In the genomic region with DNA sequence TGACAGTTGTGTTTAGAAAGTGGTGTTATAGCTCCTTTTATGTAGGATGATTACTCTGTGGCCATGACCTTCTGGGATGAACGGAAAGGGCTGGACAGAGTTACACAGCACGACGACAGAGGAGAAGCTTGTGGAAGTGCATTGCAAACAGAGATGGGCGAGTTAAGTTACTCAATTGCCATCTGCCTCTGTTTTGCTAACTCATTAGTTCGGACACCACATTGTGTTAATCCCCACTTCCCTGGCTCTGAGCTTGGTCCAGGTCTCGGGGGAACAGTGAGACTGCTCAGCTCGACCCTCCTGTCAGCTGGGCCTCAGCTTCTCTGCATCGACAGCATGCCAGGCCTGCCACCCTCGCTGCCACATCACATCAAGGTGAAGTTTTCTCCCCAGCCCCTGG, we compare ENCODE assay signal across 10 cellular contexts.
A peak's percentile ranks its signal among the peaks of the same experiment; 100 is the strongest.
DNase-seq lines count a peak whose midpoint lies in the region; ATAC-seq and TF ChIP-seq lines count a peak whose summit lies in the region.
"Had no signal": no experiment of that assay in that cellular context is flagged by ENCODE, and none has a peak within 500 bp of the region (broad histone marks: within the 10 kb centered on the region; RNA-seq: fewer than 3 reads in every experiment).

No MANE protein-coding gene starts in this region.

- H3K27ac ChIP-seq in right cardiac atrium (ENCODE audit: low read length), result no peak overlapping the region

- WGBS in right cardiac atrium, result 69% methylated on average over 9 of the region's 9 CpGs

- ATAC-seq in right cardiac atrium (peak; percentile 28 to 48), sciatic nerve (peak; percentile 41), GM18858 (IDR thresholded peaks at IDR 0.05; ENCODE audit: unreplicated experiment) (no peak)
- ATAC-seq: WTC11 had no signal

- peaks cover 0 to 2% (median 0%) of the 10 kb centered on the region in 3 donors for H3K27me3 Mint-ChIP-seq in CD14-positive monocyte (ENCODE audit: low read depth in 3 of 3)

- TF ChIP-seq CTCF in CD14-positive monocyte (IDR thresholded peaks at IDR 0.05), result no peak

- H3K4me3 Mint-ChIP-seq in CD14-positive monocyte, result peak overlapping the region; percentile 54 to 70
- H3K4me3 Mint-ChIP-seq: WTC11 had no signal

- H3K9me3 ChIP-seq in right cardiac atrium (ENCODE audit: control insufficient read depth, low read length), result no peaks in the 10 kb centered on the region

- H3K27ac Mint-ChIP-seq in CD14-positive monocyte, result peak overlapping the region; percentile 93 to 97 (median 96)
- H3K27ac Mint-ChIP-seq: WTC11 had no signal

- no peaks in the 10 kb centered on the region for H3K9me3 Mint-ChIP-seq in CD14-positive monocyte

- peaks cover 3 to 6% of the 10 kb centered on the region in 2 donors for H3K36me3 Mint-ChIP-seq in CD14-positive monocyte
- H3K36me3 Mint-ChIP-seq: WTC11 had no signal

- H3K27me3 ChIP-seq in right cardiac atrium (ENCODE audit: control insufficient read depth, insufficient read depth), result no peaks in the 10 kb centered on the region

- intact Hi-C loops in CD14-positive monocyte (cut with micrococcal nuclease), result no loop called here
- intact Hi-C loops in right cardiac atrium (cut with DNase I), result no loop called here
- intact Hi-C loops in sciatic nerve (cut with DNase I), result no loop called here
- intact Hi-C loops in posterior cingulate gyrus (cut with DNase I), result no loop called here

- H3K4me1 ChIP-seq in right cardiac atrium (ENCODE audit: control insufficient read depth, insufficient read depth, low read length), result peaks cover 2% of the 10 kb centered on the region

- peaks cover 51% of the 10 kb centered on the region for H3K4me1 Mint-ChIP-seq in CD14-positive monocyte

- peak; percentile 56 for DNase-seq in CD14-positive monocyte (ENCODE audit: low spot score)
- peak; percentile 54 for DNase-seq in SHP77 treated with DMSO at 0.1 percent for 48 hours (lab: John Stamatoyannopoulos, UW)
- peak in 1 of 3 donors; percentile 31 for DNase-seq in right cardiac atrium
- no peak for DNase-seq in sciatic nerve (ENCODE audit: low spot score)
- no peak for DNase-seq in HCEC 1CT
- no peak for DNase-seq in posterior cingulate gyrus
- no peak for DNase-seq in T1000 (lab: John Stamatoyannopoulos, UW)
- DNase-seq: activated T-cell treated with anti-CD3 and anti-CD28 coated beads, Interleukin-2, amount 50 U/mL, for 1 hour had no signal

- no peak overlapping the region for H3K4me3 ChIP-seq in right cardiac atrium (ENCODE audit: low read length)

Comparison
In these comparisons a context has a peak if more than half of its experiments do, and no peak if none do; other contexts are left out.
1. DNase-seq: peak in CD14-positive monocyte (single experiment) and SHP77 treated with DMSO at 0.1 percent for 48 hours (single experiment); none in sciatic nerve (single experiment), HCEC 1CT (single experiment), posterior cingulate gyrus (0 of 10) and T1000 (single experiment).